8 cellular contexts compared by ENCODE assay signal in genomic region chr7:35694784-35695627, GRCh38. TPM values are rescaled to one million over a fixed set of nuclear protein-coding genes. Genes with fewer than 3 reads are reported as not detected.
DNase-seq lines count a peak whose midpoint lies in the region; ATAC-seq and TF ChIP-seq lines count a peak whose summit lies in the region.

Gene HERPUD2, minus strand, starts transcription at chr7:35695135. Its CDS starts 805 bp downstream, at chr7:35694330.

- H3K4me1 ChIP-seq in ectodermal cell (ENCODE audit: control insufficient read depth, insufficient read depth, low read length): peaks cover 5% of the 10 kb centered on the region
- peaks cover 51% of the 10 kb centered on the region for H3K4me1 ChIP-seq in lower lobe of right lung

- peak within 1 kb of the TSS; percentile 91 for H3K4me3 ChIP-seq in ectodermal cell (ENCODE audit: insufficient read depth, low read depth, low read length)
- H3K4me3 ChIP-seq in lower lobe of right lung: peak within 1 kb of the TSS; percentile 92

- DNase-seq in COLO668 (lab: John Stamatoyannopoulos, UW; ENCODE audit: unreplicated experiment): peak; percentile 96
- peak; percentile 93 for DNase-seq in GM20000 (ENCODE audit: low spot score)
- peak; percentile 77 for DNase-seq in HS-5 (ENCODE audit: low read depth)
- DNase-seq in NK-92 (lab: John Stamatoyannopoulos, UW; ENCODE audit: unreplicated experiment): peak; percentile 26
- DNase-seq in activated CD8-positive, alpha-beta memory T cell treated with anti-CD3 and anti-CD28 coated beads for 1 hour (ENCODE audit: extremely low read depth in 1 of 2, low read depth in 1 of 2): peak; percentile 80 to 86
- peak; percentile 97 for DNase-seq in lower lobe of right lung
- DNase-seq in stimulated activated CD4-positive, alpha-beta T cell treated with anti-CD3 and anti-CD28 coated beads, TNF-alpha, amount 100 ng/mL, for 1 hour (ENCODE audit: low read depth in 3 of 3, low spot score in 1 of 3): peak; percentile 72 to 83 (median 77)

- intact Hi-C loops in lower lobe of right lung (cut with DNase I): no loop called here

- WGBS in ectodermal cell, 2 experiments: 0% methylated on average over 73 of the region's 73 CpGs

- H3K27ac ChIP-seq in ectodermal cell (ENCODE audit: insufficient read depth, low read depth, low read length, poor library complexity, severe bottlenecking): peak within 1 kb of the TSS; percentile 95
- peak within 1 kb of the TSS; percentile 99 for H3K27ac ChIP-seq in lower lobe of right lung

- H3K36me3 ChIP-seq in ectodermal cell (ENCODE audit: control insufficient read depth, insufficient read depth, low read length) (no peaks in the 10 kb centered on the region), lower lobe of right lung (no peaks in the 10 kb centered on the region)

- peak; percentile 97 for ATAC-seq in lower lobe of right lung

- TF ChIP-seq CTCF in GM20000 (IDR thresholded peaks at IDR 0.05; ENCODE audit: extremely low read depth, missing control alignments): peak; percentile 4
- no peak for TF ChIP-seq CTCF in lower lobe of right lung (IDR thresholded peaks at IDR 0.05)

- H3K9me3 ChIP-seq in ectodermal cell (ENCODE audit: control insufficient read depth, low read length): no peaks in the 10 kb centered on the region
- no peaks in the 10 kb centered on the region for H3K9me3 ChIP-seq in lower lobe of right lung

- no peaks in the 10 kb centered on the region for H3K27me3 ChIP-seq in ectodermal cell (ENCODE audit: control insufficient read depth, insufficient read depth, low read length, poor library complexity, severe bottlenecking)
- H3K27me3 ChIP-seq in lower lobe of right lung (ENCODE audit: low read depth): no peaks in the 10 kb centered on the region

RNA-seq across cellular contexts. Expression of gene HERPUD2, which starts in this region (rescaled TPM):
- polyA plus RNA-seq in ectodermal cell (2013, experiment 1 of 4): 39.5 TPM
- polyA plus RNA-seq in ectodermal cell (2013, experiment 2 of 4): 33.2 TPM
- 32.3 TPM for polyA plus RNA-seq in ectodermal cell (2013, experiment 3 of 4)
- 37.0 TPM for polyA plus RNA-seq in ectodermal cell (2013, experiment 4 of 4)
- total RNA-seq in lower lobe of right lung: 40.0 TPM

Comparison
In these comparisons a context has a peak if more than half of its experiments do, and no peak if none do; other contexts are left out.
1. Peak in every context shown above with its lines: DNase-seq, ATAC-seq, H3K4me3 ChIP-seq and H3K27ac ChIP-seq.
2. DNase-seq: peak in every context shown above with its lines; median percentile 97 in lower lobe of right lung; 96 in COLO668; 93 in GM20000; 83 in activated CD8-positive, alpha-beta memory T cell treated with anti-CD3 and anti-CD28 coated beads for 1 hour; 77 in HS-5; 77 in stimulated activated CD4-positive, alpha-beta T cell treated with anti-CD3 and anti-CD28 coated beads, TNF-alpha, amount 100 ng/mL, for 1 hour; 26 in NK-92.